In genomic region chr3:25831578-25831977, GRCh38 we compare ENCODE assay signal across 8 cellular contexts. TPM values are rescaled to one million over a fixed set of nuclear protein-coding genes. Genes with fewer than 3 reads are reported as not detected.
DNase-seq lines count a peak whose midpoint lies in the region; ATAC-seq and TF ChIP-seq lines count a peak whose summit lies in the region.

No MANE protein-coding gene starts in this region.

- peaks cover 0 to 11% (median 0%) of the 10 kb centered on the region in 4 donors for H3K9me3 ChIP-seq in tibial nerve

- H3K27ac ChIP-seq in VCaP (peak overlapping the region; percentile 20; the same call in 1 of the 2 replicates), tibial nerve (no peak overlapping the region)

- H3K36me3 ChIP-seq in tibial nerve = no peaks in the 10 kb centered on the region

- no peak overlapping the region for H3K4me3 ChIP-seq in tibial nerve

- H3K27me3 ChIP-seq in tibial nerve = no peaks in the 10 kb centered on the region

- TF ChIP-seq POLR2A in tibial nerve (IDR thresholded peaks at IDR 0.05) = no peak

- ATAC-seq in HG03139 (IDR thresholded peaks at IDR 0.05; ENCODE audit: unreplicated experiment) = no peak

- peaks cover 0 to 4% (median 0%) of the 10 kb centered on the region in 4 donors for H3K4me1 ChIP-seq in tibial nerve

- TF ChIP-seq RAD21 in Ishikawa (IDR thresholded peaks at IDR 0.05; ENCODE audit: low read depth) = peak; percentile 58

- DNase-seq in ELF-1 (ENCODE audit: low read depth, low spot score) (peak; percentile 14), lung microvascular endothelial cell (ENCODE audit: low read depth in 2 of 2) (peak; percentile 5 to 37), GOT3 (lab: John Stamatoyannopoulos, UW) (no peak), tibial nerve (ENCODE audit: low spot score in 2 of 2) (no peak)
- no peak for DNase-seq in activated T-cell treated with anti-CD3 and anti-CD28 coated beads, Interleukin-2, amount 50 U/mL, for 48 hours

- TF ChIP-seq CTCF in VCaP (conservative IDR thresholded peaks at IDR 0.05) (peak; percentile 74), tibial nerve (IDR thresholded peaks at IDR 0.05) (no peak)

- 4 to 8% methylated on average over 3 of the region's 3 CpGs for WGBS in tibial nerve, 2 donors

- TF ChIP-seq EP300 in Ishikawa (IDR thresholded peaks at IDR 0.05; ENCODE audit: borderline replicate concordance) (no peak), tibial nerve (IDR thresholded peaks at IDR 0.05) (no peak)

TF ChIP-seq in Ishikawa, 13 proteins besides CTCF, POLR2A, EP300 and RAD21:
- TF ChIP-seq CEBPB (IDR thresholded peaks at IDR 0.05) (no peak), ZBTB7A (IDR thresholded peaks at IDR 0.05; ENCODE audit: low read depth) (no peak), EGR1 (IDR thresholded peaks at IDR 0.05) (no peak), TCF12 (IDR thresholded peaks at IDR 0.05; ENCODE audit: low read depth) (no peak), YY1 (IDR thresholded peaks at IDR 0.05; ENCODE audit: low read depth) (no peak)
TF ChIP-seq in Ishikawa: peak in this region for 0.

RNA-seq across cellular contexts. Expression of gene OXSM, which starts 41.7 kb away (rescaled TPM):
- total RNA-seq in lung microvascular endothelial cell (7.4 and 8.5 TPM in 2 replicates), tibial nerve (10 to 100 TPM in 1 of 4 donors, 1 to 10 TPM in 3; 4.5 to 13.5 (median 6.2) TPM)

RNA-seq across cellular contexts. Expression of gene NGLY1, which starts 48.3 kb away (rescaled TPM):
- total RNA-seq in lung microvascular endothelial cell (17.7 and 25.2 TPM in 2 replicates), tibial nerve (10 to 100 TPM; 21.4 to 31.2 (median 22.9) TPM)

Comparison
In these comparisons a context has a peak if more than half of its experiments do, and no peak if none do; other contexts are left out.
1. DNase-seq: peak in ELF-1 (single experiment) and lung microvascular endothelial cell (2 of 2); none in GOT3 (single experiment), tibial nerve (0 of 2) and activated T-cell treated with anti-CD3 and anti-CD28 coated beads, Interleukin-2, amount 50 U/mL, for 48 hours (0 of 2).